Comparison of ENCODE assay signal across 15 cellular contexts in the genomic region with DNA sequence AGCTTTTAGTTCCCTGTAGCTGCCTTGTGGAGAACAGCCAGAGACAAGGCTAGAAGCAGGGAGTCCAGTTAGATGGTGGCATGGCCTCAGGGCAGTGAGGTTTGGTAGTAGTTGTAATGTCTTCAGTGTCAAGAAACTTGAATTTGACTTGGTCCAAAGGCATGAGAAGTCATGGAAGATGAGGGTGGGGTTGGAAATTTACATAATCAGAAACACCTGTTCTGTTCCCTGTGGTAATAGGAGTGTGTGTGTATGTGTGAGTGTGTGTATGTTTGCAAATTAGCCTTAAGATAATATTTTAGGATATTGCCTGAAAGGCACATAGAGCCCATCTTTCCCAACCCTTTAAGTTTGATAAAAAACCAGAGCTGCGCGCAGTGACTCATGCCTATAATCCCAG. TPM values are rescaled to one million over a fixed set of nuclear protein-coding genes. Genes with fewer than 3 reads are reported as not detected.
"Had no signal": no experiment of that assay in that cellular context is flagged by ENCODE, and none has a peak within 500 bp of the region (broad histone marks: within the 10 kb centered on the region; RNA-seq: fewer than 3 reads in every experiment).

No MANE protein-coding gene starts in this region.

- H3K9me3 Mint-ChIP-seq: stimulated activated naive CD8-positive, alpha-beta T cell treated with anti-CD3 and anti-CD28 coated beads, Interleukin-15, amount 100 ng/mL, for 72 hours had no signal

- FAIRE-seq: endometrium had no signal

- ATAC-seq: activated CD4-positive, CD25-positive, alpha-beta regulatory T cell treated with anti-CD3 and anti-CD28 coated beads, Interleukin-2, amount 50 U/mL, for 24 hours; lower lobe of right lung; naive thymus-derived CD4-positive, alpha-beta T cell; stimulated activated naive CD8-positive, alpha-beta T cell treated with anti-CD3 and anti-CD28 coated beads, Interleukin-15, amount 100 ng/mL, for 72 hours had no signal

- H3K9me3 ChIP-seq: lower lobe of right lung, testis, uterus had no signal

- DNase-seq: activated naive CD4-positive, alpha-beta T cell treated with anti-CD3 and anti-CD28 coated beads, Interleukin-2, amount 50 U/mL, for 16 hours; dorsolateral prefrontal cortex; lower lobe of right lung; midbrain; naive thymus-derived CD4-positive, alpha-beta T cell; retina; stimulated activated CD4-positive, alpha-beta T cell treated with anti-CD3 and anti-CD28 coated beads, Interleukin-4, amount 100 ng/mL, for 4 hours; stimulated activated naive CD8-positive, alpha-beta T cell treated with anti-CD3 and anti-CD28 coated beads, Interleukin-15, amount 100 ng/mL, for 72 hours; testis; uterus had no signal

- H3K27me3 Mint-ChIP-seq: stimulated activated naive CD8-positive, alpha-beta T cell treated with anti-CD3 and anti-CD28 coated beads, Interleukin-15, amount 100 ng/mL, for 72 hours had no signal

- H3K4me1 ChIP-seq: lower lobe of right lung, parathyroid adenoma, testis, uterus had no signal

- H3K4me3 ChIP-seq: dorsolateral prefrontal cortex, lower lobe of right lung, testis, uterus had no signal

- H3K27ac ChIP-seq: brain microvascular endothelial cell, dorsolateral prefrontal cortex, lower lobe of right lung, parathyroid adenoma, testis, uterus had no signal

- H3K36me3 Mint-ChIP-seq: naive thymus-derived CD4-positive, alpha-beta T cell had no signal

- H3K4me3 Mint-ChIP-seq: naive thymus-derived CD4-positive, alpha-beta T cell; stimulated activated naive CD8-positive, alpha-beta T cell treated with anti-CD3 and anti-CD28 coated beads, Interleukin-15, amount 100 ng/mL, for 72 hours had no signal

- H3K4me1 Mint-ChIP-seq: stimulated activated naive CD8-positive, alpha-beta T cell treated with anti-CD3 and anti-CD28 coated beads, Interleukin-15, amount 100 ng/mL, for 72 hours had no signal

RNA-seq across cellular contexts. Expression of a gene that starts 55.2 kb away (rescaled TPM):
- total RNA-seq: naive thymus-derived CD4-positive, alpha-beta T cell; T-helper 2 cell treated with Interferon-gamma antibody and Interleukin-4, amounts not matched to agents 100 ng/mL and 5 ng/mL, for 36 hours had no signal
- polyA plus RNA-seq: naive thymus-derived CD4-positive, alpha-beta T cell had no signal
